ENCODE assay signal across 1 cellular context in the genomic region with DNA sequence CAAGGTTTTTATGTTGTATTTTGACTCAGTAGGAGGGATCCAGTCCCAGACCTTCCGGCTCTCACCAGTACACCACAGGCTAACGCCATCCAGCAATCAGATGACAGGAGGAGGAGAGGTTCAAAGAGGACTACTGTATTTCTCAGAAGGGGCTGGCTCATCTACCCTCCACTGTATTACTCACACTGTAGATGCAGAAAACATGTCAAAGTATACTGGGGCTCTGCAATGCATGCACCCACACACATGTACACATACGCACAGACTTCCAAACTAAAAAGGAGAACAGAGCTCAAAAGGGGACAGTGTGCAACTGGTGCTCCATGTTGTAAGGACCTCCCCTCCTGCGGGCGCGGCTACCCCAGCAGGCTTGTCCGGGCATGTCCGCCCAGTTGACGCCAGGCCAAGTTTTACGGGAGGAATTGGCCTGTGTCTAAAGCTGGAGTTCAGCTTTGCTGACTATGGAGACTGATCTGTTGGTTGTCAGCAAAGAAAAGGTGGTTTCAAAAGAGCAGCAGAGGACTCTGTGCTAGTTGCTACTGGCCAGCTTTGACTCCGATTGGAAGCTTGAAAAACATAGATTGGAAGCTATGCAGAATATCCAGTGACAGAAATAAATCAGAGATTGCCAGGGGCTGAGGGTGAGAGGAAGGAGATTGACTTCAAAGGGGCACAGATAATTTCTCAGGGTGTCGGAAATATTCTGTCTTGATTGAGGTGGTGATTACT.
TF ChIP-seq lines count a peak whose summit lies in the region.

No MANE protein-coding gene starts in this region.

TF ChIP-seq in HCT116, 20 proteins besides CTCF, POLR2A, EP300 and RAD21 (continued from another document):
- TF ChIP-seq, protein P1, sequence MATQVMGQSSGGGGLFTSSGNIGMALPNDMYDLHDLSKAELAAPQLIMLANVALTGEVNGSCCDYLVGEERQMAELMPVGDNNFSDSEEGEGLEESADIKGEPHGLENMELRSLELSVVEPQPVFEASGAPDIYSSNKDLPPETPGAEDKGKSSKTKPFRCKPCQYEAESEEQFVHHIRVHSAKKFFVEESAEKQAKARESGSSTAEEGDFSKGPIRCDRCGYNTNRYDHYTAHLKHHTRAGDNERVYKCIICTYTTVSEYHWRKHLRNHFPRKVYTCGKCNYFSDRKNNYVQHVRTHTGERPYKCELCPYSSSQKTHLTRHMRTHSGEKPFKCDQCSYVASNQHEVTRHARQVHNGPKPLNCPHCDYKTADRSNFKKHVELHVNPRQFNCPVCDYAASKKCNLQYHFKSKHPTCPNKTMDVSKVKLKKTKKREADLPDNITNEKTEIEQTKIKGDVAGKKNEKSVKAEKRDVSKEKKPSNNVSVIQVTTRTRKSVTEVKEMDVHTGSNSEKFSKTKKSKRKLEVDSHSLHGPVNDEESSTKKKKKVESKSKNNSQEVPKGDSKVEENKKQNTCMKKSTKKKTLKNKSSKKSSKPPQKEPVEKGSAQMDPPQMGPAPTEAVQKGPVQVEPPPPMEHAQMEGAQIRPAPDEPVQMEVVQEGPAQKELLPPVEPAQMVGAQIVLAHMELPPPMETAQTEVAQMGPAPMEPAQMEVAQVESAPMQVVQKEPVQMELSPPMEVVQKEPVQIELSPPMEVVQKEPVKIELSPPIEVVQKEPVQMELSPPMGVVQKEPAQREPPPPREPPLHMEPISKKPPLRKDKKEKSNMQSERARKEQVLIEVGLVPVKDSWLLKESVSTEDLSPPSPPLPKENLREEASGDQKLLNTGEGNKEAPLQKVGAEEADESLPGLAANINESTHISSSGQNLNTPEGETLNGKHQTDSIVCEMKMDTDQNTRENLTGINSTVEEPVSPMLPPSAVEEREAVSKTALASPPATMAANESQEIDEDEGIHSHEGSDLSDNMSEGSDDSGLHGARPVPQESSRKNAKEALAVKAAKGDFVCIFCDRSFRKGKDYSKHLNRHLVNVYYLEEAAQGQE (IDR thresholded peaks at IDR 0.05; ENCODE audit: low read depth): no peak
